ENCODE assay signal across 9 cellular contexts in genomic region chr19:5968431-5969373, GRCh38. TPM values are rescaled to one million over a fixed set of nuclear protein-coding genes. Genes with fewer than 3 reads are reported as not detected.
DNase-seq lines count a peak whose midpoint lies in the region; ATAC-seq, FAIRE-seq and TF ChIP-seq lines count a peak whose summit lies in the region.
"Had no signal": no experiment of that assay in that cellular context is flagged by ENCODE, and none has a peak within 500 bp of the region (broad histone marks: within the 10 kb centered on the region; RNA-seq: fewer than 3 reads in every experiment).

No MANE protein-coding gene starts in this region.

- no peak overlapping the region for H2AFZ ChIP-seq in PC-3 (ENCODE audit: low read length)

- POLR2A ChIA-PET in PC-3 (lab: Charles Lee; ENCODE audit: unreplicated experiment), result no interaction called here

- no peaks in the 10 kb centered on the region for H3K27me3 ChIP-seq in PC-3 (ENCODE audit: low read length)
- H3K27me3 ChIP-seq in pancreas, result no peaks in the 10 kb centered on the region

- H3K79me2 ChIP-seq in PC-3 (ENCODE audit: low read length), result peaks cover 100% of the 10 kb centered on the region

- CTCF ChIA-PET in PC-3 (lab: Charles Lee), result interaction anchor here (1.1 to 1.9 kb wide), 5 partner anchors 9 to 165 kb away, joined by 4 to 15 read pairs (median 4); partner anchors contain the start of genes RANBP3 and VMAC

- TF ChIP-seq CTCF in PC-3 (conservative IDR thresholded peaks at IDR 0.05; ENCODE audit: low read depth, low read length) (no peak), pancreas (IDR thresholded peaks at IDR 0.05) (no peak)

- no peak overlapping the region for H3K9ac ChIP-seq in PC-3 (ENCODE audit: low read length)

- FAIRE-seq in pancreas (lab: Jason Lieb, UNC), result no peak

- BruUV-seq in PC-3 (replicated peaks; lab: Mats Ljungman, UMichigan), result no TSS peak

- DNase-seq in DMS79 (lab: John Stamatoyannopoulos, UW) (peak; percentile 77), PC-3 (no peak), epithelial cell of prostate (ENCODE audit: low read depth, low spot score) (peak; percentile 14), pancreas (peak; percentile 58 to 85 (median 72)), HUDEP-2 (lab: John Stamatoyannopoulos, UW; ENCODE audit: unreplicated experiment in 76 of 76) (no peak), epidermal melanocyte (ENCODE audit: insufficient read length, low spot score) (no peak)
- DNase-seq in stimulated activated naive CD4-positive, alpha-beta T cell (lab: John Stamatoyannopoulos, UW), result no peak
- DNase-seq: NCI-H2171 had no signal

- intact Hi-C loops in PC-3 (cut with micrococcal nuclease) (loop anchor here (1.0 kb wide), 1 partner anchor 19 kb away; no protein-coding TSS in a partner anchor), pancreas (cut with DNase I) (no loop called here)

- no peak overlapping the region for H3K4me2 ChIP-seq in PC-3 (ENCODE audit: low read length)

- 21 to 28% methylated on average over 18 of the region's 18 CpGs for WGBS in pancreas, 2 donors

- ATAC-seq in PC-3 (0 out of 2 replicates have a peak, but pooled peaks have one; percentile 8), pancreas (peak; percentile 68 to 81 (median 70)), GM21528 (IDR thresholded peaks at IDR 0.05; ENCODE audit: low FRiP score, unreplicated experiment) (no peak)

- no peaks in the 10 kb centered on the region for H3K4me1 ChIP-seq in PC-3 (ENCODE audit: insufficient read depth, low read length)
- H3K4me1 ChIP-seq in pancreas, result peaks cover 48 to 56% (median 56%) of the 10 kb centered on the region in 3 donors

- no peaks in the 10 kb centered on the region for H3F3A ChIP-seq in PC-3 (ENCODE audit: low read length, unreplicated experiment)

- H3K4me3 ChIP-seq in PC-3 (ENCODE audit: low read length), result no peak overlapping the region
- peak overlapping the region in 1 of 4 donors; percentile 3 for H3K4me3 ChIP-seq in pancreas

- H3K36me3 ChIP-seq in PC-3 (ENCODE audit: low read depth, low read length), result peaks cover 38% of the 10 kb centered on the region; the same call in 1 of the 2 replicates
- H3K36me3 ChIP-seq in pancreas, result no peaks in the 10 kb centered on the region

- peaks cover 69% of the 10 kb centered on the region for H4K20me1 ChIP-seq in PC-3 (ENCODE audit: low read length)

- H3K27ac ChIP-seq in PC-3 (ENCODE audit: low read length) (no peak overlapping the region), epithelial cell of prostate (peak overlapping the region; percentile 66), pancreas (peak overlapping the region; percentile 63 to 96 (median 82))

- H3K9me3 ChIP-seq in PC-3 (ENCODE audit: low read length) (no peaks in the 10 kb centered on the region), pancreas (no peaks in the 10 kb centered on the region)

- H3K9me2 ChIP-seq in PC-3 (replicated peaks; ENCODE audit: low read length), result no peaks in the 10 kb centered on the region

RNA-seq across cellular contexts. Expression of gene RANBP3, which starts 9.2 kb away (rescaled TPM):
- 114 and 153 TPM in 2 replicates for total RNA-seq in PC-3 (2014; rRNA removed)
- total RNA-seq in pancreas, result 10 to 100 TPM; 27.6 to 42.2 (median 34.7) TPM
- 10 to 100 TPM; 29.1 to 39.9 TPM for polyA plus RNA-seq in pancreas

RNA-seq across cellular contexts. Expression of gene CAPS, which starts 54.6 kb away (rescaled TPM):
- 255 and 280 TPM in 2 replicates for total RNA-seq in PC-3 (2014; rRNA removed)
- 10 to 100 TPM; 10.5 to 23.2 (median 14.0) TPM for total RNA-seq in pancreas
- polyA plus RNA-seq in pancreas, result 10 to 100 TPM; 62.9 to 77.2 TPM

Comparison
In these comparisons a context has a peak if more than half of its experiments do, and no peak if none do; other contexts are left out.
1. DNase-seq: peak in DMS79 (single experiment), epithelial cell of prostate (single experiment) and pancreas (6 of 6); none in PC-3 (single experiment), HUDEP-2 (0 of 76), epidermal melanocyte (single experiment) and stimulated activated naive CD4-positive, alpha-beta T cell (0 of 6).
2. RNA of gene CAPS, which starts 54.6 kb away (total RNA-seq): 255 to 280 TPM in PC-3; 10.5 to 23.2 TPM in pancreas; every median in the first group is over 10 times any median in the second.